24 cellular contexts compared by ENCODE assay signal in the genomic region with DNA sequence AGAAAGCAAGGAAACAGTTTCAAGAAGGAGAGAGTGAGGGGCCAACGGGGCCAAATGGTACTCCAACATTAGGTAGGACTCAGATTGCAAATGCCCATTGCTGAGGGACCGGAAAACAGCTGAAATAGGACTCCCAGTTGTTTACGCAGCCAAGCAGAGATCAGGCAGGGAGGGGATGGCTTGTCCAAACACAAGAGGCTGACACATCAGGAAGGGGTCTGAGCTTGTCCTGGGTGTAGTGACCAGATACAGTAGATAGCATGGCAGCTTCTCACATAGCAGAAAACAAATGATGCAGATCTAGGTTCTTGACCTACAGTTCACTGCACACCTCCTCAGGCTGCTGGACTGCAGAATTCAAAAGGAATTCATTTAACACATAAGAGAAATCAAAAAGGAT.
DNase-seq lines count a peak whose midpoint lies in the region; ATAC-seq and TF ChIP-seq lines count a peak whose summit lies in the region.
"Had no signal": no experiment of that assay in that cellular context is flagged by ENCODE, and none has a peak within 500 bp of the region (broad histone marks: within the 10 kb centered on the region; RNA-seq: fewer than 3 reads in every experiment).

No MANE protein-coding gene starts in this region.

- H3K9me3 Mint-ChIP-seq in endodermal cell = no peaks in the 10 kb centered on the region

- ATAC-seq in Right ventricle myocardium superior (ENCODE audit: poor library complexity) (no peak), GM19351 (IDR thresholded peaks at IDR 0.05; ENCODE audit: unreplicated experiment) (no peak), HG03097 (IDR thresholded peaks at IDR 0.05; ENCODE audit: low FRiP score, unreplicated experiment) (no peak)
- ATAC-seq: stimulated activated naive CD8-positive, alpha-beta T cell treated with anti-CD3 and anti-CD28 coated beads, Interleukin-15, Interleukin-2, amounts not matched to agents 100 U/mL and 50 U/mL, for 24 hours; T-helper 17 cell had no signal

- intact Hi-C loops in Right ventricle myocardium superior (cut with DNase I) (loop anchor here (10.0 kb wide), 1 partner anchor 67 kb away; no protein-coding TSS in a partner anchor), spleen (cut with DNase I; ENCODE audit: low total_unique reads) (no loop called here)

- TF ChIP-seq CTCF in cardiac muscle cell (IDR thresholded peaks at IDR 0.05; ENCODE audit: low read depth, low read length) (no peak), endodermal cell (conservative IDR thresholded peaks at IDR 0.05) (no peak), spleen (IDR thresholded peaks at IDR 0.05 in 8 of 11, conservative IDR thresholded peaks at IDR 0.05 in 3 of 11) (no peak)

- H3K36me3 Mint-ChIP-seq in endodermal cell (ENCODE audit: low read depth) = no peaks in the 10 kb centered on the region
- H3K36me3 Mint-ChIP-seq: activated CD4-positive, alpha-beta memory T cell treated with anti-CD3 and anti-CD28 coated beads for 36 hours; activated naive CD4-positive, alpha-beta T cell treated with anti-CD3 and anti-CD28 coated beads, Interleukin-2, amount 10 ng/mL, durations not matched to agents 7 days and 5 days had no signal

- H3K4me1 Mint-ChIP-seq in endodermal cell = no peaks in the 10 kb centered on the region
- H3K4me1 Mint-ChIP-seq: activated naive CD4-positive, alpha-beta T cell treated with anti-CD3 and anti-CD28 coated beads, Interleukin-2, amount 10 ng/mL, durations not matched to agents 7 days and 5 days; B cell; T-helper 17 cell had no signal

- no peak overlapping the region for H3K4me3 ChIP-seq in cardiac muscle cell
- no peak overlapping the region for H3K4me3 ChIP-seq in endodermal cell (ENCODE audit: low read length)
- H3K4me3 ChIP-seq in spleen = no peak overlapping the region
- H3K4me3 ChIP-seq: PC-9, right atrium auricular region, SJSA1 had no signal

- WGBS in endodermal cell (ENCODE audit: insufficient coverage in 1 of 2, insufficient read length in 1 of 2), 2 experiments = 57 to 61% methylated on average over 2 to 3 of the region's 3 CpGs
- 43 to 61% (median 48%) methylated on average over 3 of the region's 3 CpGs for WGBS in spleen, 5 donors

- H3K36me3 ChIP-seq in cardiac muscle cell (no peaks in the 10 kb centered on the region), endodermal cell (ENCODE audit: control insufficient read depth, insufficient read depth, low read length) (no peaks in the 10 kb centered on the region), spleen (no peaks in the 10 kb centered on the region)
- H3K36me3 ChIP-seq: right atrium auricular region, SJSA1 had no signal

- H3K27me3 ChIP-seq in cardiac muscle cell = no peaks in the 10 kb centered on the region
- no peaks in the 10 kb centered on the region for H3K27me3 ChIP-seq in endodermal cell (ENCODE audit: control insufficient read depth, insufficient read depth, low read length, poor library complexity, severe bottlenecking)
- no peaks in the 10 kb centered on the region for H3K27me3 ChIP-seq in spleen (replicated peaks in 1 of 7)
- H3K27me3 ChIP-seq: right atrium auricular region, SJSA1 had no signal

- H3K9ac ChIP-seq in endodermal cell (ENCODE audit: extremely low read depth, low read length, poor library complexity, severe bottlenecking) = no peak overlapping the region

- no peak overlapping the region for H3K27ac Mint-ChIP-seq in endodermal cell
- H3K27ac Mint-ChIP-seq: activated CD4-positive, alpha-beta memory T cell treated with anti-CD3 and anti-CD28 coated beads for 36 hours; activated naive CD4-positive, alpha-beta T cell treated with anti-CD3 and anti-CD28 coated beads, Interleukin-2, amount 10 ng/mL, durations not matched to agents 7 days and 5 days; B cell; T-helper 17 cell had no signal

- H3K27ac ChIP-seq in cardiac muscle cell (peak overlapping the region; percentile 7), endodermal cell (ENCODE audit: low read depth, low read length) (no peak overlapping the region), spleen (no peak overlapping the region)
- H3K27ac ChIP-seq: 22Rv1, HL-60, PC-9, right atrium auricular region, SJSA1 had no signal

- TF ChIP-seq POLR2A in spleen (IDR thresholded peaks at IDR 0.05) = no peak

- no peaks in the 10 kb centered on the region for H3K9me3 ChIP-seq in cardiac muscle cell (ENCODE audit: low read depth)
- no peaks in the 10 kb centered on the region for H3K9me3 ChIP-seq in endodermal cell (ENCODE audit: control insufficient read depth, low read length)
- peaks cover 0 to 5% (median 0%) of the 10 kb centered on the region in 8 donors for H3K9me3 ChIP-seq in spleen
- H3K9me3 ChIP-seq: SJSA1 had no signal

- no peak overlapping the region for H3K4me3 Mint-ChIP-seq in endodermal cell
- H3K4me3 Mint-ChIP-seq: activated CD4-positive, alpha-beta memory T cell treated with anti-CD3 and anti-CD28 coated beads for 36 hours; activated naive CD4-positive, alpha-beta T cell treated with anti-CD3 and anti-CD28 coated beads, Interleukin-2, amount 10 ng/mL, durations not matched to agents 7 days and 5 days; B cell; T-helper 17 cell had no signal

- H3K27me3 Mint-ChIP-seq in endodermal cell (ENCODE audit: insufficient read depth) = no peaks in the 10 kb centered on the region
- H3K27me3 Mint-ChIP-seq: activated CD4-positive, alpha-beta memory T cell treated with anti-CD3 and anti-CD28 coated beads for 36 hours; activated naive CD4-positive, alpha-beta T cell treated with anti-CD3 and anti-CD28 coated beads, Interleukin-2, amount 10 ng/mL, durations not matched to agents 7 days and 5 days; B cell; T-helper 17 cell had no signal

- H3K4me1 ChIP-seq in cardiac muscle cell (ENCODE audit: low read depth) (peaks cover 8% of the 10 kb centered on the region), endodermal cell (ENCODE audit: control insufficient read depth, insufficient read depth, low read length) (no peaks in the 10 kb centered on the region), spleen (no peaks in the 10 kb centered on the region)
- H3K4me1 ChIP-seq: right atrium auricular region had no signal

- no peak for DNase-seq in cardiac muscle cell (ENCODE audit: low read depth in 1 of 2, low spot score in 1 of 2)
- no peak for DNase-seq in Right ventricle myocardium superior
- peak; percentile 67 for DNase-seq in endodermal cell
- peak; percentile 93 for DNase-seq in left kidney (ENCODE audit: low read depth, low spot score)
- DNase-seq in spleen = no peak
- no peak for DNase-seq in activated naive CD4-positive, alpha-beta T cell treated with Interleukin-2 at 50 U/mL for 16 hours
- DNase-seq: activated CD4-positive, alpha-beta memory T cell treated with anti-CD3 and anti-CD28 coated beads for 36 hours; activated naive CD4-positive, alpha-beta T cell treated with anti-CD3 and anti-CD28 coated beads, Interleukin-2, amount 10 ng/mL, durations not matched to agents 7 days and 5 days; activated T-cell treated with anti-CD3 and anti-CD28 coated beads, Interleukin-2, amount 50 U/mL, for 1 hour; cortex of kidney; NCI-H1694 treated with DMSO at 0.1 percent for 48 hours; NCI-H774; nucleus accumbens; PC-9; stimulated activated naive CD8-positive, alpha-beta T cell treated with anti-CD3 and anti-CD28 coated beads, Interleukin-15, Interleukin-2, amounts not matched to agents 100 U/mL and 50 U/mL, for 24 hours; T-helper 17 cell; trophoblast cell had no signal

Comparison
In these comparisons a context has a peak if more than half of its experiments do, and no peak if none do; other contexts are left out.
1. DNase-seq: peak in endodermal cell (single experiment) and left kidney (single experiment); none in cardiac muscle cell (0 of 2), Right ventricle myocardium superior (single experiment), spleen (single experiment) and activated naive CD4-positive, alpha-beta T cell treated with Interleukin-2 at 50 U/mL for 16 hours (single experiment).